ENCODE assay signal across 17 cellular contexts in the genomic region with DNA sequence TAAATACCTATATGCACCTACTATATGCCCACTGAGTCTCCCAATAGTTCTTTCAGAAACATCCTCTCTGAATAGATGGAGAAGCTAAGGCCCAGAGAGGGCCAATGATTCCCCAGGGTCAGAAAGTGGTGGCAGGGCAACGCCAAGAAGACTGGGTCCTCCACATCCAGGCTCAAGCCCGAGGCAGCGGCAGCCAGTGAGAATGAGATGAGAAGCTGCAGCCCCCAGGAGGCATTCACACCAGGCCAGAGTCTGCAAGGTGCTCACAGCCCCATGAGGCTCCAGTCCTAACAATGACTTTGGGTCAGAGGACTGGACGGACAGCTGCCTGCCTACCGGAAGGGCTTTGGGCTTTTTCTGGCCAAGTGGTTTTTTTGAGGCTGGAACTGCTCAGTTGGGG. TPM values are rescaled to one million over a fixed set of nuclear protein-coding genes. Genes with fewer than 3 reads are reported as not detected.
DNase-seq lines count a peak whose midpoint lies in the region; ATAC-seq and TF ChIP-seq lines count a peak whose summit lies in the region.
"Had no signal": no experiment of that assay in that cellular context is flagged by ENCODE, and none has a peak within 500 bp of the region (broad histone marks: within the 10 kb centered on the region; RNA-seq: fewer than 3 reads in every experiment).

No MANE protein-coding gene starts in this region.

- no peaks in the 10 kb centered on the region for H3K9me3 Mint-ChIP-seq in activated CD8-positive, alpha-beta T cell treated with anti-CD3 and anti-CD28 coated beads, Interleukin-2, amount 10 ng/mL, durations not matched to agents 7 days and 5 days (ENCODE audit: insufficient read depth)
- H3K9me3 Mint-ChIP-seq in activated CD8-positive, alpha-beta T cell treated with anti-CD3 and anti-CD28 coated beads for 36 hours, result no peaks in the 10 kb centered on the region
- no peaks in the 10 kb centered on the region for H3K9me3 Mint-ChIP-seq in neural progenitor cell
- H3K9me3 Mint-ChIP-seq: CD8-positive, alpha-beta memory T cell had no signal

- peaks cover 51% of the 10 kb centered on the region for H3K36me3 Mint-ChIP-seq in activated CD8-positive, alpha-beta T cell treated with anti-CD3 and anti-CD28 coated beads, Interleukin-2, amount 10 ng/mL, durations not matched to agents 7 days and 5 days (ENCODE audit: low read depth)
- peaks cover 34% of the 10 kb centered on the region for H3K36me3 Mint-ChIP-seq in activated CD8-positive, alpha-beta T cell treated with anti-CD3 and anti-CD28 coated beads for 36 hours (ENCODE audit: low read depth)
- peaks cover 13% of the 10 kb centered on the region for H3K36me3 Mint-ChIP-seq in neural progenitor cell

- no peak overlapping the region for H2AFZ ChIP-seq in neural progenitor cell (replicated peaks)

- H3K4me1 Mint-ChIP-seq in activated CD8-positive, alpha-beta T cell treated with anti-CD3 and anti-CD28 coated beads, Interleukin-2, amount 10 ng/mL, durations not matched to agents 7 days and 5 days (ENCODE audit: low read depth), result peaks cover 33% of the 10 kb centered on the region
- peaks cover 26% of the 10 kb centered on the region for H3K4me1 Mint-ChIP-seq in activated CD8-positive, alpha-beta T cell treated with anti-CD3 and anti-CD28 coated beads for 36 hours (ENCODE audit: low read depth)
- H3K4me1 Mint-ChIP-seq in neural progenitor cell, result peaks cover 15% of the 10 kb centered on the region

- intact Hi-C loops in activated CD8-positive, alpha-beta T cell treated with anti-CD3 and anti-CD28 coated beads for 36 hours (cut with micrococcal nuclease), result no loop called here

- peaks cover 6% of the 10 kb centered on the region for H3K27me3 ChIP-seq in neural progenitor cell

- no peaks in the 10 kb centered on the region for H3K36me3 ChIP-seq in neural progenitor cell

- no peak overlapping the region for H3K27ac Mint-ChIP-seq in activated CD8-positive, alpha-beta T cell treated with anti-CD3 and anti-CD28 coated beads, Interleukin-2, amount 10 ng/mL, durations not matched to agents 7 days and 5 days
- H3K27ac Mint-ChIP-seq in activated CD8-positive, alpha-beta T cell treated with anti-CD3 and anti-CD28 coated beads for 36 hours, result no peak overlapping the region
- no peak overlapping the region for H3K27ac Mint-ChIP-seq in neural progenitor cell

- no peak overlapping the region for H3K4me3 Mint-ChIP-seq in activated CD8-positive, alpha-beta T cell treated with anti-CD3 and anti-CD28 coated beads, Interleukin-2, amount 10 ng/mL, durations not matched to agents 7 days and 5 days
- no peak overlapping the region for H3K4me3 Mint-ChIP-seq in activated CD8-positive, alpha-beta T cell treated with anti-CD3 and anti-CD28 coated beads for 36 hours
- no peak overlapping the region for H3K4me3 Mint-ChIP-seq in neural progenitor cell

- no peak for ATAC-seq in activated CD8-positive, alpha-beta T cell treated with anti-CD3 and anti-CD28 coated beads, Interleukin-2, amount 10 ng/mL, durations not matched to agents 7 days and 5 days
- ATAC-seq in activated CD8-positive, alpha-beta T cell treated with anti-CD3 and anti-CD28 coated beads for 36 hours, result no peak
- ATAC-seq in HG03460 (IDR thresholded peaks at IDR 0.05; ENCODE audit: unreplicated experiment), result no peak

- no peak overlapping the region for H3K4me3 ChIP-seq in coronary artery
- H3K4me3 ChIP-seq in neural progenitor cell, result no peak overlapping the region
- H3K4me3 ChIP-seq: HAP-1 had no signal

- H3K9me3 ChIP-seq in neural progenitor cell (ENCODE audit: low read depth), result no peaks in the 10 kb centered on the region
- H3K9me3 ChIP-seq: HAP-1 had no signal

- H3K27me3 Mint-ChIP-seq in activated CD8-positive, alpha-beta T cell treated with anti-CD3 and anti-CD28 coated beads, Interleukin-2, amount 10 ng/mL, durations not matched to agents 7 days and 5 days (ENCODE audit: low read depth), result no peaks in the 10 kb centered on the region
- no peaks in the 10 kb centered on the region for H3K27me3 Mint-ChIP-seq in activated CD8-positive, alpha-beta T cell treated with anti-CD3 and anti-CD28 coated beads for 36 hours
- H3K27me3 Mint-ChIP-seq in neural progenitor cell (ENCODE audit: insufficient read depth, low read depth), result peaks cover 9% of the 10 kb centered on the region
- H3K27me3 Mint-ChIP-seq: CD8-positive, alpha-beta memory T cell had no signal

- TF ChIP-seq CTCF in activated CD8-positive, alpha-beta T cell treated with anti-CD3 and anti-CD28 coated beads for 36 hours (IDR thresholded peaks at IDR 0.05), result no peak
- TF ChIP-seq CTCF in coronary artery (IDR thresholded peaks at IDR 0.05) (no peak), neural progenitor cell (IDR thresholded peaks at IDR 0.05) (no peak)

- peaks cover 21% of the 10 kb centered on the region for H4K20me1 ChIP-seq in neural progenitor cell (ENCODE audit: low read depth)

- peak overlapping the region; percentile 27 for H3K9ac ChIP-seq in neural progenitor cell

- no peak overlapping the region for H3K4me2 ChIP-seq in neural progenitor cell

- H3K27ac ChIP-seq in coronary artery (no peak overlapping the region), neural progenitor cell (no peak overlapping the region)

- POLR2A ChIA-PET in activated CD8-positive, alpha-beta T cell treated with anti-CD3 and anti-CD28 coated beads, Interleukin-2, amount 10 ng/mL, durations not matched to agents 7 days and 5 days (lab: Charles Lee), result no interaction called here
- POLR2A ChIA-PET in activated CD8-positive, alpha-beta T cell treated with anti-CD3 and anti-CD28 coated beads for 36 hours (lab: Charles Lee), result no interaction called here

- H3F3A ChIP-seq in neural progenitor cell (ENCODE audit: low read depth), result peaks cover 15% of the 10 kb centered on the region

- CTCF ChIA-PET in activated CD8-positive, alpha-beta T cell treated with anti-CD3 and anti-CD28 coated beads, Interleukin-2, amount 10 ng/mL, durations not matched to agents 7 days and 5 days (lab: Charles Lee), result interaction anchor here (0.6 to 2.6 kb wide), 3 partner anchors 10 to 753 kb away, joined by 3 to 8 read pairs (median 4); no protein-coding TSS in a partner anchor
- CTCF ChIA-PET in activated CD8-positive, alpha-beta T cell treated with anti-CD3 and anti-CD28 coated beads for 36 hours (lab: Charles Lee), result interaction anchor here (3.8 kb wide), 1 partner anchor 26 kb away, joined by 22 read pairs; no protein-coding TSS in a partner anchor

- peaks cover 19% of the 10 kb centered on the region for H3K79me2 ChIP-seq in neural progenitor cell (ENCODE audit: low read depth)

- peaks cover 6% of the 10 kb centered on the region for H3K4me1 ChIP-seq in neural progenitor cell

- peak; percentile 18 for DNase-seq in activated CD8-positive, alpha-beta T cell treated with anti-CD3 and anti-CD28 coated beads, Interleukin-2, amount 10 ng/mL, durations not matched to agents 7 days and 5 days
- no peak for DNase-seq in activated CD8-positive, alpha-beta T cell treated with anti-CD3 and anti-CD28 coated beads for 36 hours
- DNase-seq in AG20443 (ENCODE audit: low spot score), result peak; percentile 1
- peak; percentile 61 for DNase-seq in coronary artery (ENCODE audit: low spot score)
- no peak for DNase-seq in neural progenitor cell (ENCODE audit: low spot score)
- DNase-seq in NCI-H128 (lab: John Stamatoyannopoulos, UW; ENCODE audit: unreplicated experiment), result no peak
- no peak for DNase-seq in stimulated activated naive CD4-positive, alpha-beta T cell (lab: John Stamatoyannopoulos, UW)
- DNase-seq: 8988T; CD8-positive, alpha-beta memory T cell; DMS79; NCI-H1105 treated with DMSO at 0.1 percent for 48 hours; NCI-H187; NCI-H226; NCI-H524 treated with DMSO at 0.1 percent for 48 hours; RPMI8226 had no signal

RNA-seq across cellular contexts. Expression of a gene that starts 3.5 kb away (rescaled TPM):
- 10 to 100 TPM; 55.9 to 59.4 TPM for total RNA-seq in activated CD8-positive, alpha-beta T cell treated with anti-CD3 and anti-CD28 coated beads, Interleukin-2, amount 10 ng/mL, durations not matched to agents 7 days and 5 days
- total RNA-seq in activated CD8-positive, alpha-beta T cell treated with anti-CD3 and anti-CD28 coated beads for 36 hours, result 10 to 100 TPM; 38.8 to 39.9 TPM
- total RNA-seq in neural progenitor cell (ENCODE audit: low replicate concordance), result 9.4 and 27.7 TPM in 2 replicates

RNA-seq across cellular contexts. Expression of a gene that starts 12.7 kb away (rescaled TPM):
- total RNA-seq in activated CD8-positive, alpha-beta T cell treated with anti-CD3 and anti-CD28 coated beads, Interleukin-2, amount 10 ng/mL, durations not matched to agents 7 days and 5 days, result not detected
- total RNA-seq in activated CD8-positive, alpha-beta T cell treated with anti-CD3 and anti-CD28 coated beads for 36 hours, result not detected
- total RNA-seq in neural progenitor cell (ENCODE audit: low replicate concordance), result 0.06 TPM in 1 of 2 replicates, not detected in the other

RNA-seq across cellular contexts. Expression of a gene that starts 55.4 kb away (rescaled TPM):
- not detected for total RNA-seq in activated CD8-positive, alpha-beta T cell treated with anti-CD3 and anti-CD28 coated beads, Interleukin-2, amount 10 ng/mL, durations not matched to agents 7 days and 5 days
- not detected for total RNA-seq in activated CD8-positive, alpha-beta T cell treated with anti-CD3 and anti-CD28 coated beads for 36 hours
- total RNA-seq in neural progenitor cell (ENCODE audit: low replicate concordance), result 0.99 and 1.1 TPM in 2 replicates
- total RNA-seq: CD8-positive, alpha-beta memory T cell had no signal

Comparison
In these comparisons a context has a peak if more than half of its experiments do, and no peak if none do; other contexts are left out.
1. DNase-seq: peak in activated CD8-positive, alpha-beta T cell treated with anti-CD3 and anti-CD28 coated beads, Interleukin-2, amount 10 ng/mL, durations not matched to agents 7 days and 5 days (single experiment), AG20443 (single experiment) and coronary artery (single experiment); none in activated CD8-positive, alpha-beta T cell treated with anti-CD3 and anti-CD28 coated beads for 36 hours (single experiment), neural progenitor cell (single experiment), NCI-H128 (single experiment) and stimulated activated naive CD4-positive, alpha-beta T cell (0 of 6).